Comparison of ENCODE assay signal across 23 cellular contexts in the genomic region with DNA sequence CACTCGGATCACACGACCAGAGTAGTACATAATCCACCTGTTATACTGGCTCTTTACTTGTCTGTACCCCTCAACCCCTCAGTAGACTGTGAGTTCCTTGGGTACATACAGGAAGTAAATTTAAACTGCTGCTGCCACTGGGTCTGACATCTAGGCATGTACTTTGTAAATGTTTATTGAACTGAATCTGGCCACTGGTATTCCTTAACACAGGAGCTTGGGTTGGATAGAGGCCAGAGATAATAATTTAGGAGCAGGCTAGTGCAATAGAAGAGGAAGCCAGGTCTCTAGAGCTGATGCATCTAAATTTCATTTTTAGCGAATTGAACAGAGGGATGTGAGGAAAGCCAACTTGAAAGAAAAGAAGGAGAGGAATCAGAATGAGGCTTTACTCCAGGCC. TPM values are rescaled to one million over a fixed set of nuclear protein-coding genes. Genes with fewer than 3 reads are reported as not detected.
DNase-seq lines count a peak whose midpoint lies in the region; ATAC-seq and TF ChIP-seq lines count a peak whose summit lies in the region.
"Had no signal": no experiment of that assay in that cellular context is flagged by ENCODE, and none has a peak within 500 bp of the region (broad histone marks: within the 10 kb centered on the region; RNA-seq: fewer than 3 reads in every experiment).

No MANE protein-coding gene starts in this region.

- H4K8ac ChIP-seq in IMR-90 (ENCODE audit: low read depth in 2 of 2, low read length in 2 of 2) = no peak overlapping the region

- TF ChIP-seq CTCF in IMR-90 (conservative IDR thresholded peaks at IDR 0.05; ENCODE audit: low read depth, low read length) = no peak
- no peak for TF ChIP-seq CTCF in osteocyte (IDR thresholded peaks at IDR 0.05)

- no peak for ATAC-seq in activated naive CD4-positive, alpha-beta T cell treated with anti-CD3 and anti-CD28 coated beads, Interleukin-2, amount 50 U/mL, for 72 hours
- ATAC-seq in IMR-90 (ENCODE audit: low read depth) = peak; percentile 91
- ATAC-seq: GM12878, Panc1 had no signal

- no peaks in the 10 kb centered on the region for H3K9me3 Mint-ChIP-seq in activated naive CD4-positive, alpha-beta T cell treated with anti-CD3 and anti-CD28 coated beads, Interleukin-2, amount 50 U/mL, for 72 hours
- H3K9me3 Mint-ChIP-seq in activated naive CD4-positive, alpha-beta T cell treated with anti-CD3 and anti-CD28 coated beads, Interleukin-2, amount 10 ng/mL, durations not matched to agents 7 days and 5 days = no peaks in the 10 kb centered on the region
- peaks cover 15% of the 10 kb centered on the region for H3K9me3 Mint-ChIP-seq in osteocyte (ENCODE audit: unreplicated experiment)
- H3K9me3 Mint-ChIP-seq: CD4-positive, alpha-beta T cell had no signal

- no TSS peak for BruUV-seq in IMR-90 (replicated peaks; lab: Mats Ljungman, UMichigan)

- H3K27ac ChIP-seq in IMR-90 (ENCODE audit: insufficient read depth, low read length) = no peak overlapping the region
- H3K27ac ChIP-seq: BLaER1 had no signal

- TF ChIP-seq RAD21 in IMR-90 (IDR thresholded peaks at IDR 0.05; ENCODE audit: low read length) = no peak

- peak overlapping the region; percentile 5 to 9 for H3K27ac Mint-ChIP-seq in activated naive CD4-positive, alpha-beta T cell treated with anti-CD3 and anti-CD28 coated beads, Interleukin-2, amount 50 U/mL, for 72 hours
- H3K27ac Mint-ChIP-seq in activated naive CD4-positive, alpha-beta T cell treated with anti-CD3 and anti-CD28 coated beads, Interleukin-2, amount 10 ng/mL, durations not matched to agents 7 days and 5 days = no peak overlapping the region
- no peak overlapping the region for H3K27ac Mint-ChIP-seq in osteocyte (ENCODE audit: unreplicated experiment)
- H3K27ac Mint-ChIP-seq: CD4-positive, alpha-beta T cell had no signal

- POLR2A ChIA-PET in IMR-90 (lab: Charles Lee; ENCODE audit: unreplicated experiment) = no interaction called here

- TF ChIP-seq POLR2A in IMR-90 (IDR thresholded peaks at IDR 0.05; ENCODE audit: low read depth, low read length) = no peak

- whole genome bisulfite sequencing in IMR-90 (ENCODE audit: extremely low coverage in 2 of 2, insufficient read length in 1 of 2), 2 experiments = 100% methylated on average over 1 of the region's 3 CpGs; no CpG with 5 or more reads in 1 of the 2 experiments

- DNase-seq in activated naive CD4-positive, alpha-beta T cell treated with anti-CD3 and anti-CD28 coated beads, Interleukin-2, amount 50 U/mL, for 72 hours (ENCODE audit: low spot score in 2 of 2) = no peak
- DNase-seq in activated naive CD4-positive, alpha-beta T cell treated with anti-CD3 and anti-CD28 coated beads, Interleukin-2, amount 10 ng/mL, durations not matched to agents 7 days and 5 days = no peak
- DNase-seq in IMR-90 = peak; percentile 51
- peak; percentile 59 for DNase-seq in astrocyte of the hippocampus (ENCODE audit: low read depth, low spot score)
- peak; percentile 13 for DNase-seq in osteocyte (ENCODE audit: extremely low spot score, unreplicated experiment)
- DNase-seq in NCI-H2227 treated with DMSO at 0.1 percent for 48 hours (lab: John Stamatoyannopoulos, UW) = no peak
- no peak for DNase-seq in HuH-7.5 (ENCODE audit: low spot score)
- DNase-seq: CD4-positive, alpha-beta T cell; COR-L47; DMS 273 treated with DMSO at 0.1 percent for 48 hours; DMS79 treated with DMSO at 0.1 percent for 48 hours; GOT3; HCEC 1CT; MV-4-11; NCI-H1105 treated with DMSO at 0.1 percent for 48 hours; NCI-H2081; NCI-H2171; NCI-H524 treated with DMSO at 0.1 percent for 48 hours; NCI-H82 had no signal

- peak overlapping the region; percentile 17; the same call in 1 of the 2 replicates for H3K4me2 ChIP-seq in IMR-90 (ENCODE audit: low read depth, low read length)
- H3K4me2 ChIP-seq: BLaER1 had no signal

- peaks cover 27% of the 10 kb centered on the region in 2 donors for H3K36me3 Mint-ChIP-seq in activated naive CD4-positive, alpha-beta T cell treated with anti-CD3 and anti-CD28 coated beads, Interleukin-2, amount 50 U/mL, for 72 hours
- H3K36me3 Mint-ChIP-seq in activated naive CD4-positive, alpha-beta T cell treated with anti-CD3 and anti-CD28 coated beads, Interleukin-2, amount 10 ng/mL, durations not matched to agents 7 days and 5 days = peaks cover 52% of the 10 kb centered on the region
- H3K36me3 Mint-ChIP-seq in osteocyte (ENCODE audit: unreplicated experiment) = peaks cover 61% of the 10 kb centered on the region

- no peak overlapping the region for H3K14ac ChIP-seq in IMR-90 (replicated peaks; ENCODE audit: low read depth, low read length)

- no peak overlapping the region for H3K56ac ChIP-seq in IMR-90 (ENCODE audit: extremely low read depth, insufficient read depth, low read length)

- no peaks in the 10 kb centered on the region for H3K79me1 ChIP-seq in IMR-90 (ENCODE audit: low read depth in 1 of 2, low read length in 2 of 2)

- no peak overlapping the region for H3K9ac ChIP-seq in IMR-90 (ENCODE audit: low read depth, low read length)
- H3K9ac ChIP-seq: BLaER1 had no signal

- dilution Hi-C loops in IMR-90 (cut with HindIII; ENCODE audit: low sequenced_read_pairs, unreplicated experiment) = no loop called here

- no peak overlapping the region for H3K23ac ChIP-seq in IMR-90 (ENCODE audit: low read depth, low read length)

- no peak overlapping the region for H4K91ac ChIP-seq in IMR-90 (ENCODE audit: insufficient read depth, low read depth, low read length)

- H3K27me3 ChIP-seq in IMR-90 (ENCODE audit: control insufficient read depth, insufficient read depth, low read length) = no peaks in the 10 kb centered on the region
- H3K27me3 ChIP-seq: BLaER1 had no signal

- H3K4ac ChIP-seq in IMR-90 (ENCODE audit: low read depth, low read length) = no peak overlapping the region

- no peak overlapping the region for H2AFZ ChIP-seq in IMR-90 (replicated peaks; ENCODE audit: low read length, poor library complexity)

- no peaks in the 10 kb centered on the region for H3K9me1 ChIP-seq in IMR-90 (ENCODE audit: insufficient read depth, low read length)

- H2AK9ac ChIP-seq in IMR-90 (replicated peaks; ENCODE audit: low read depth, low read length, poor library complexity) = no peak overlapping the region

- H3K4me1 ChIP-seq in IMR-90 (ENCODE audit: control insufficient read depth, insufficient read depth, low read length) = peaks cover 3% of the 10 kb centered on the region; the same call in 1 of the 2 replicates
- H3K4me1 ChIP-seq: BLaER1 had no signal

- H4K20me1 ChIP-seq in IMR-90 (ENCODE audit: insufficient read depth, low read length) = no peaks in the 10 kb centered on the region
- H4K20me1 ChIP-seq: BLaER1 had no signal

- no peak overlapping the region for H2BK15ac ChIP-seq in IMR-90 (ENCODE audit: low read depth, low read length)

- H3K9me3 ChIP-seq in IMR-90 (ENCODE audit: control insufficient read depth, insufficient read depth, low read length) = peaks cover 6% of the 10 kb centered on the region
- H3K9me3 ChIP-seq: BLaER1 had no signal

- H2BK120ac ChIP-seq in IMR-90 (ENCODE audit: low read depth, low read length) = no peak overlapping the region

- in situ Hi-C loops in IMR-90 (cut with MboI; ENCODE audit: low sequenced_read_pairs) = no loop called here

- no peak overlapping the region for H3K4me3 Mint-ChIP-seq in activated naive CD4-positive, alpha-beta T cell treated with anti-CD3 and anti-CD28 coated beads, Interleukin-2, amount 10 ng/mL, durations not matched to agents 7 days and 5 days
- no peak overlapping the region for H3K4me3 Mint-ChIP-seq in osteocyte (ENCODE audit: unreplicated experiment)
- H3K4me3 Mint-ChIP-seq: CD4-positive, alpha-beta T cell; IgD-negative memory B cell had no signal

- no peaks in the 10 kb centered on the region for H3K27me3 Mint-ChIP-seq in activated naive CD4-positive, alpha-beta T cell treated with anti-CD3 and anti-CD28 coated beads, Interleukin-2, amount 10 ng/mL, durations not matched to agents 7 days and 5 days
- no peaks in the 10 kb centered on the region for H3K27me3 Mint-ChIP-seq in osteocyte (ENCODE audit: unreplicated experiment)
- H3K27me3 Mint-ChIP-seq: CD4-positive, alpha-beta T cell; IgD-negative memory B cell had no signal

- H2BK5ac ChIP-seq in IMR-90 (ENCODE audit: low read depth, low read length, poor library complexity, severe bottlenecking) = no peak overlapping the region

- no peak overlapping the region for H3K4me3 ChIP-seq in IMR-90 (ENCODE audit: insufficient read depth, low read depth, low read length)
- H3K4me3 ChIP-seq: BLaER1, GM12878 had no signal

- no peak overlapping the region for H4K5ac ChIP-seq in IMR-90 (ENCODE audit: low read depth, low read length)

- CTCF ChIA-PET in activated naive CD4-positive, alpha-beta T cell treated with anti-CD3 and anti-CD28 coated beads, Interleukin-2, amount 10 ng/mL, durations not matched to agents 7 days and 5 days (lab: Charles Lee) = no interaction called here
- CTCF ChIA-PET in IMR-90 (lab: Yijun Ruan, JAX) = interaction anchor here (0.5 to 0.9 kb wide), 2 partner anchors 12 to 46 kb away, joined by 3 to 5 read pairs; no protein-coding TSS in a partner anchor

- intact Hi-C loops in IMR-90 (cut with micrococcal nuclease) = no loop called here

- peaks cover 33% of the 10 kb centered on the region for H3K36me3 ChIP-seq in IMR-90 (ENCODE audit: control insufficient read depth, insufficient read depth, low read length)

- no peak overlapping the region for H2AK5ac ChIP-seq in IMR-90 (ENCODE audit: low read depth, low read length)

- H3K18ac ChIP-seq in IMR-90 (ENCODE audit: low read depth, low read length) = no peak overlapping the region

- H2BK20ac ChIP-seq in IMR-90 (ENCODE audit: low read depth, low read length) = no peak overlapping the region

- H3K4me1 Mint-ChIP-seq in activated naive CD4-positive, alpha-beta T cell treated with anti-CD3 and anti-CD28 coated beads, Interleukin-2, amount 10 ng/mL, durations not matched to agents 7 days and 5 days = no peaks in the 10 kb centered on the region
- H3K4me1 Mint-ChIP-seq in osteocyte (ENCODE audit: unreplicated experiment) = no peaks in the 10 kb centered on the region

TF ChIP-seq in IMR-90, 13 proteins besides CTCF, POLR2A, EP300 and RAD21 (continues in another document):
- TF ChIP-seq SMC3 (IDR thresholded peaks at IDR 0.05; ENCODE audit: low read depth, low read length) (no peak), RCOR1 (IDR thresholded peaks at IDR 0.05; ENCODE audit: insufficient replicate concordance, low read length) (no peak), BHLHE40 (IDR thresholded peaks at IDR 0.05; ENCODE audit: low read depth, low read length) (no peak)

RNA-seq across cellular contexts. Expression of a gene that starts 12.4 kb away (rescaled TPM):
- total RNA-seq in activated naive CD4-positive, alpha-beta T cell treated with anti-CD3 and anti-CD28 coated beads, Interleukin-2, amount 50 U/mL, for 72 hours = 10 to 100 TPM; 18.7 to 25.9 TPM
- total RNA-seq in IMR-90 (2012; rRNA removed) = 27.1 and 35.3 TPM in 2 replicates
- 18.0 and 21.6 TPM in 2 replicates for polyA plus RNA-seq in IMR-90 (2012; rRNA removed)
- polyA plus RNA-seq in IMR-90 (2012; cell fraction: cytosol; rRNA removed) = 5.4 and 11.6 TPM in 2 replicates
- polyA plus RNA-seq in IMR-90 (2012; cell fraction: nucleus; rRNA removed; ENCODE audit: low replicate concordance) = 16.5 and 28.1 TPM in 2 replicates
- total RNA-seq in osteocyte = 14.4 and 16.6 TPM in 2 replicates

RNA-seq across cellular contexts. Expression of a gene that starts 36.3 kb away (rescaled TPM):
- 1 to 10 TPM; 5.1 to 6.7 TPM for total RNA-seq in activated naive CD4-positive, alpha-beta T cell treated with anti-CD3 and anti-CD28 coated beads, Interleukin-2, amount 50 U/mL, for 72 hours
- total RNA-seq in IMR-90 (2012; rRNA removed) (6.1 and 6.3 TPM in 2 replicates), osteocyte (4.4 and 5.5 TPM in 2 replicates)
- 2.9 and 3.4 TPM in 2 replicates for polyA plus RNA-seq in IMR-90 (2012; rRNA removed)
- polyA plus RNA-seq in IMR-90 (2012; cell fraction: cytosol; rRNA removed) = 2.4 and 2.5 TPM in 2 replicates
- polyA plus RNA-seq in IMR-90 (2012; cell fraction: nucleus; rRNA removed; ENCODE audit: low replicate concordance) = 0.87 and 0.99 TPM in 2 replicates
- total RNA-seq: CD4-positive, alpha-beta T cell had no signal

Comparison
In these comparisons a context has a peak if more than half of its experiments do, and no peak if none do; other contexts are left out.
1. H3K27ac Mint-ChIP-seq: peak in activated naive CD4-positive, alpha-beta T cell treated with anti-CD3 and anti-CD28 coated beads, Interleukin-2, amount 50 U/mL, for 72 hours (2 of 2); none in activated naive CD4-positive, alpha-beta T cell treated with anti-CD3 and anti-CD28 coated beads, Interleukin-2, amount 10 ng/mL, durations not matched to agents 7 days and 5 days (single experiment) and osteocyte (single experiment).
2. DNase-seq: peak in IMR-90 (single experiment), astrocyte of the hippocampus (single experiment) and osteocyte (single experiment); none in activated naive CD4-positive, alpha-beta T cell treated with anti-CD3 and anti-CD28 coated beads, Interleukin-2, amount 50 U/mL, for 72 hours (0 of 2), activated naive CD4-positive, alpha-beta T cell treated with anti-CD3 and anti-CD28 coated beads, Interleukin-2, amount 10 ng/mL, durations not matched to agents 7 days and 5 days (single experiment), NCI-H2227 treated with DMSO at 0.1 percent for 48 hours (single experiment) and HuH-7.5 (single experiment).